In genomic region chr15:22774663-22775062, GRCh38 we compare ENCODE assay signal across 8 cellular contexts. TPM values are rescaled to one million over a fixed set of nuclear protein-coding genes. Genes with fewer than 3 reads are reported as not detected.
DNase-seq lines count a peak whose midpoint lies in the region; ATAC-seq and TF ChIP-seq lines count a peak whose summit lies in the region.
"Not testable (repeated sequence)": the region's sequence is repeated elsewhere in the genome, so short reads cannot be mapped to it uniquely, and the experiment has no call there.

No MANE protein-coding gene starts in this region.

- POLR2A ChIA-PET in activated CD8-positive, alpha-beta T cell treated with anti-CD3 and anti-CD28 coated beads for 36 hours (lab: Charles Lee): not testable (repeated sequence)

- CTCF ChIA-PET in activated CD8-positive, alpha-beta T cell treated with anti-CD3 and anti-CD28 coated beads for 36 hours (lab: Charles Lee): not testable (repeated sequence)

- not testable (repeated sequence) for TF ChIP-seq CTCF in activated CD8-positive, alpha-beta T cell treated with anti-CD3 and anti-CD28 coated beads for 36 hours (IDR thresholded peaks at IDR 0.05)

- not testable (repeated sequence) for H3K27me3 Mint-ChIP-seq in activated CD8-positive, alpha-beta T cell treated with anti-CD3 and anti-CD28 coated beads for 36 hours

- H3K36me3 Mint-ChIP-seq in activated CD8-positive, alpha-beta T cell treated with anti-CD3 and anti-CD28 coated beads for 36 hours (ENCODE audit: low read depth): not testable (repeated sequence)
- H3K36me3 Mint-ChIP-seq in stimulated activated effector memory CD8-positive, alpha-beta T cell treated with anti-CD3 and anti-CD28 coated beads, Interleukin-12 subunit alpha, Interleukin-12 subunit beta, amount 100 ng/mL, for 72 hours: peaks cover 10% of the 10 kb centered on the region

- not testable (repeated sequence) for H3K27ac Mint-ChIP-seq in activated CD8-positive, alpha-beta T cell treated with anti-CD3 and anti-CD28 coated beads for 36 hours; stimulated activated effector memory CD8-positive, alpha-beta T cell treated with anti-CD3 and anti-CD28 coated beads, Interleukin-12 subunit alpha, Interleukin-12 subunit beta, amount 100 ng/mL, for 72 hours

- H3K4me3 Mint-ChIP-seq in activated CD8-positive, alpha-beta T cell treated with anti-CD3 and anti-CD28 coated beads for 36 hours; stimulated activated effector memory CD8-positive, alpha-beta T cell treated with anti-CD3 and anti-CD28 coated beads, Interleukin-12 subunit alpha, Interleukin-12 subunit beta, amount 100 ng/mL, for 72 hours: not testable (repeated sequence)

- peak; percentile 39 for DNase-seq in activated CD8-positive, alpha-beta T cell treated with anti-CD3 and anti-CD28 coated beads for 36 hours
- DNase-seq in stimulated activated effector memory CD8-positive, alpha-beta T cell treated with anti-CD3 and anti-CD28 coated beads, Interleukin-12 subunit alpha, Interleukin-12 subunit beta, amount 100 ng/mL, for 72 hours (ENCODE audit: low spot score in 2 of 2): peak in 1 of 2 donors; percentile 48

- intact Hi-C loops in activated CD8-positive, alpha-beta T cell treated with anti-CD3 and anti-CD28 coated beads for 36 hours (cut with micrococcal nuclease): not testable (repeated sequence)

- H3K4me1 Mint-ChIP-seq in activated CD8-positive, alpha-beta T cell treated with anti-CD3 and anti-CD28 coated beads for 36 hours (ENCODE audit: low read depth): peaks cover 25% of the 10 kb centered on the region
- H3K4me1 Mint-ChIP-seq in stimulated activated effector memory CD8-positive, alpha-beta T cell treated with anti-CD3 and anti-CD28 coated beads, Interleukin-12 subunit alpha, Interleukin-12 subunit beta, amount 100 ng/mL, for 72 hours: peaks cover 28% of the 10 kb centered on the region

- H3K9me3 Mint-ChIP-seq in activated CD8-positive, alpha-beta T cell treated with anti-CD3 and anti-CD28 coated beads for 36 hours; stimulated activated effector memory CD8-positive, alpha-beta T cell treated with anti-CD3 and anti-CD28 coated beads, Interleukin-12 subunit alpha, Interleukin-12 subunit beta, amount 100 ng/mL, for 72 hours: not testable (repeated sequence)

- peak; percentile 95 for ATAC-seq in GM18520 (IDR thresholded peaks at IDR 0.05; ENCODE audit: unreplicated experiment)
- peak; percentile 98 for ATAC-seq in GM19397 (IDR thresholded peaks at IDR 0.05; ENCODE audit: unreplicated experiment)
- peak; percentile 94 for ATAC-seq in GM21529 (IDR thresholded peaks at IDR 0.05; ENCODE audit: unreplicated experiment)
- peak; percentile 95 for ATAC-seq in HG02798 (IDR thresholded peaks at IDR 0.05; ENCODE audit: poor library complexity, unreplicated experiment)
- peak; percentile 98 for ATAC-seq in HG03135 (IDR thresholded peaks at IDR 0.05; ENCODE audit: unreplicated experiment)
- ATAC-seq in HG03558 (IDR thresholded peaks at IDR 0.05; ENCODE audit: extremely low read depth, unreplicated experiment): peak; percentile 87
- peak; percentile 83 for ATAC-seq in activated CD8-positive, alpha-beta T cell treated with anti-CD3 and anti-CD28 coated beads for 36 hours
- ATAC-seq in stimulated activated effector memory CD8-positive, alpha-beta T cell treated with anti-CD3 and anti-CD28 coated beads, Interleukin-12 subunit alpha, Interleukin-12 subunit beta, amount 100 ng/mL, for 72 hours: peak; percentile 95

RNA-seq across cellular contexts. Expression of gene NIPA1, which starts 11.8 kb away (rescaled TPM):
- 10 to 100 TPM; 12.0 to 13.1 TPM for total RNA-seq in activated CD8-positive, alpha-beta T cell treated with anti-CD3 and anti-CD28 coated beads for 36 hours
